In the genomic region with DNA sequence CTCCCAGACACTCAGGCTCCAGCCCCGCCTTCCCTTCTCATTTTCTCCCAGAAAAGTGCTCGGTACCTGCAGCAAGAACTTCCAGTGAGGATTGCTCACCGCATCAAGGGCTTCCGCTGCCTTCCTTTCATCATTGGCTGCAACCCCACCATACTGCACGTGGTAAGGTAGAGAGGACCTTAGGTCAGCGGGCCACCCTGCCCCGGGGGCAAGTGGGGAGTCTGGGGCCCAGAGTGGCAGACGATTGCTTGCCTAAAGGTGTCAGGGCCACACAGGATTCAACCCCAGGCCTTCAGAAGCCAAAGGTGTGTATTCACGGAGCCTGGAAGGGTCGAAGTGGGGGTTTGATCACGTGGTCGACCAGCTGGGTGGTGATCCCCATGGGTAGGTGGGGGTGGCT, we compare ENCODE assay signal across 12 cellular contexts. TPM values are rescaled to one million over a fixed set of nuclear protein-coding genes. Genes with fewer than 3 reads are reported as not detected.
A peak's percentile ranks its signal among the peaks of the same experiment; 100 is the strongest.
DNase-seq lines count a peak whose midpoint lies in the region; ATAC-seq, FAIRE-seq and TF ChIP-seq lines count a peak whose summit lies in the region.
"Had no signal": no experiment of that assay in that cellular context is flagged by ENCODE, and none has a peak within 500 bp of the region (broad histone marks: within the 10 kb centered on the region; RNA-seq: fewer than 3 reads in every experiment).

No MANE protein-coding gene starts in this region.

- no peak for DNase-seq in Caco-2
- DNase-seq in PC-3: no peak
- DNase-seq in endothelial cell (ENCODE audit: low spot score): no peak
- no peak for DNase-seq in progenitor cell of endocrine pancreas (ENCODE audit: low spot score, unreplicated experiment)
- no peak for DNase-seq in GM19239 (ENCODE audit: insufficient read length, low spot score)
- DNase-seq: foreskin keratinocyte, NCI-H2227 treated with DMSO at 0.1 percent for 48 hours had no signal

- no peak for TF ChIP-seq POLR2A in gastroesophageal sphincter (IDR thresholded peaks at IDR 0.05)

- H3K27me3 ChIP-seq in Caco-2 (replicated peaks; ENCODE audit: control insufficient read depth, insufficient read depth, low read length): no peaks in the 10 kb centered on the region
- no peaks in the 10 kb centered on the region for H3K27me3 ChIP-seq in PC-3 (ENCODE audit: low read length)
- H3K27me3 ChIP-seq in gastroesophageal sphincter: no peaks in the 10 kb centered on the region
- H3K27me3 ChIP-seq: cardiac muscle cell, foreskin keratinocyte had no signal

- H3K36me3 ChIP-seq in Caco-2 (ENCODE audit: control insufficient read depth, insufficient read depth, low read length) (no peaks in the 10 kb centered on the region), PC-3 (ENCODE audit: low read depth, low read length) (peaks cover 9% of the 10 kb centered on the region; the same call in 1 of the 2 replicates), gastroesophageal sphincter (peaks cover 0 to 43% of the 10 kb centered on the region in 2 donors)

- H3K27ac Mint-ChIP-seq in Caco-2 (ENCODE audit: unreplicated experiment) (peak overlapping the region; percentile 59), endothelial cell (ENCODE audit: unreplicated experiment) (peak overlapping the region; percentile 26), progenitor cell of endocrine pancreas (no peak overlapping the region)

- H3K9me3 Mint-ChIP-seq in Caco-2 (ENCODE audit: unreplicated experiment) (no peaks in the 10 kb centered on the region), endothelial cell (ENCODE audit: unreplicated experiment) (no peaks in the 10 kb centered on the region), progenitor cell of endocrine pancreas (ENCODE audit: low read depth) (no peaks in the 10 kb centered on the region)

- CTCF ChIA-PET in Caco-2 (lab: Charles Lee) (interaction anchor here (0.6 kb wide), 1 partner anchor 36 kb away, joined by 3 read pairs; a partner anchor contains a TSS), PC-3 (lab: Charles Lee) (no interaction called here)

- 72% methylated on average over 2 of the region's 12 CpGs; no CpG with 5 or more reads in 1 of the 2 donors for WGBS in gastroesophageal sphincter (ENCODE audit: low coverage in 1 of 2), 2 donors

- POLR2A ChIA-PET in Caco-2 (lab: Charles Lee): no interaction called here
- POLR2A ChIA-PET in PC-3 (lab: Charles Lee; ENCODE audit: unreplicated experiment): no interaction called here

- peaks cover 13% of the 10 kb centered on the region for H3K36me3 Mint-ChIP-seq in Caco-2 (ENCODE audit: insufficient read depth, unreplicated experiment)
- H3K36me3 Mint-ChIP-seq in endothelial cell (ENCODE audit: low read depth, unreplicated experiment): peaks cover 28% of the 10 kb centered on the region
- peaks cover 6% of the 10 kb centered on the region for H3K36me3 Mint-ChIP-seq in progenitor cell of endocrine pancreas (ENCODE audit: insufficient read depth)

- no peak for FAIRE-seq in GM19239 (lab: Jason Lieb, UNC)

- H3K9ac ChIP-seq in PC-3 (ENCODE audit: low read length): no peak overlapping the region

- peaks cover 15% of the 10 kb centered on the region for H3K4me1 ChIP-seq in Caco-2
- H3K4me1 ChIP-seq in PC-3 (ENCODE audit: insufficient read depth, low read length): peaks cover 23% of the 10 kb centered on the region
- peaks cover 0 to 65% (median 10%) of the 10 kb centered on the region in 3 donors for H3K4me1 ChIP-seq in gastroesophageal sphincter

- H3K4me3 ChIP-seq in Caco-2 (ENCODE audit: low read depth, low read length): no peak overlapping the region
- H3K4me3 ChIP-seq in PC-3 (ENCODE audit: low read length): no peak overlapping the region
- peak overlapping the region in 1 of 2 donors; percentile 99 for H3K4me3 ChIP-seq in gastroesophageal sphincter

- no peak overlapping the region for H2AFZ ChIP-seq in PC-3 (ENCODE audit: low read length)

- intact Hi-C loops in Caco-2 (cut with micrococcal nuclease; ENCODE audit: unreplicated experiment): loop anchor here (5.0 kb wide), 1 partner anchor 33 kb away; no protein-coding TSS in a partner anchor
- intact Hi-C loops in PC-3 (cut with micrococcal nuclease): no loop called here

- H3K9me2 ChIP-seq in PC-3 (replicated peaks; ENCODE audit: low read length): no peaks in the 10 kb centered on the region

- H3F3A ChIP-seq in PC-3 (ENCODE audit: low read length, unreplicated experiment): no peaks in the 10 kb centered on the region

- H3K79me2 ChIP-seq in PC-3 (ENCODE audit: low read length): peaks cover 15% of the 10 kb centered on the region

- BruUV-seq in Caco-2 (replicated peaks; lab: Mats Ljungman, UMichigan): no TSS peak
- BruUV-seq in PC-3 (replicated peaks; lab: Mats Ljungman, UMichigan): no TSS peak

- H3K9me3 ChIP-seq in Caco-2: no peaks in the 10 kb centered on the region
- no peaks in the 10 kb centered on the region for H3K9me3 ChIP-seq in PC-3 (ENCODE audit: low read length)
- H3K9me3 ChIP-seq in gastroesophageal sphincter: no peaks in the 10 kb centered on the region

- H3K27ac ChIP-seq in PC-3 (ENCODE audit: low read length) (no peak overlapping the region), gastroesophageal sphincter (peak overlapping the region in 1 of 4 donors; percentile 94)
- H3K27ac ChIP-seq: cardiac muscle cell, foreskin keratinocyte had no signal

- H3K27me3 Mint-ChIP-seq in Caco-2 (ENCODE audit: insufficient read depth, unreplicated experiment): no peaks in the 10 kb centered on the region
- peaks cover 22% of the 10 kb centered on the region for H3K27me3 Mint-ChIP-seq in endothelial cell (ENCODE audit: unreplicated experiment)
- no peaks in the 10 kb centered on the region for H3K27me3 Mint-ChIP-seq in progenitor cell of endocrine pancreas

- H3K4me3 Mint-ChIP-seq in Caco-2 (ENCODE audit: unreplicated experiment) (peak overlapping the region; percentile 79), endothelial cell (ENCODE audit: unreplicated experiment) (peak overlapping the region; percentile 88), progenitor cell of endocrine pancreas (ENCODE audit: low read depth) (peak overlapping the region; percentile 68)

- TF ChIP-seq CTCF in Caco-2 (IDR thresholded peaks at IDR 0.05; ENCODE audit: insufficient read depth in 1 of 2, low read depth in 1 of 2, low read length in 1 of 2, severe bottlenecking in 1 of 2, unreplicated experiment in 1 of 2) (no peak), PC-3 (conservative IDR thresholded peaks at IDR 0.05; ENCODE audit: low read depth, low read length) (no peak), endothelial cell (IDR thresholded peaks at IDR 0.05; ENCODE audit: unreplicated experiment) (no peak), progenitor cell of endocrine pancreas (IDR thresholded peaks at IDR 0.05; ENCODE audit: unreplicated experiment) (no peak), gastroesophageal sphincter (IDR thresholded peaks at IDR 0.05) (no peak)

- H3K4me2 ChIP-seq in PC-3 (ENCODE audit: low read length): peak overlapping the region; percentile 88; the same call in 1 of the 2 replicates

- TF ChIP-seq EP300 in gastroesophageal sphincter (IDR thresholded peaks at IDR 0.05): no peak

- ATAC-seq in PC-3 (no peak), gastroesophageal sphincter (no peak), GM21515 (IDR thresholded peaks at IDR 0.05; ENCODE audit: unreplicated experiment) (no peak)

- H3K4me1 Mint-ChIP-seq in Caco-2 (ENCODE audit: low read depth, unreplicated experiment) (peaks cover 12% of the 10 kb centered on the region), endothelial cell (ENCODE audit: unreplicated experiment) (peaks cover 16% of the 10 kb centered on the region), progenitor cell of endocrine pancreas (ENCODE audit: low read depth) (peaks cover 2% of the 10 kb centered on the region)

- no peaks in the 10 kb centered on the region for H4K20me1 ChIP-seq in PC-3 (ENCODE audit: low read length)

RNA-seq across cellular contexts. Expression of a gene that starts 1.4 kb away (rescaled TPM):
- total RNA-seq in Caco-2 (2022) (30.5 and 34.1 TPM in 2 replicates), PC-3 (2014; rRNA removed) (47.7 and 69.1 TPM in 2 replicates), endothelial cell (ENCODE audit: unreplicated experiment) (56.8 TPM), progenitor cell of endocrine pancreas (40.1 and 41.7 TPM in 2 replicates), gastroesophageal sphincter (10 to 100 TPM; 26.5 to 70.2 (median 39.8) TPM)

RNA-seq across cellular contexts. Expression of a gene that starts 7.8 kb away (rescaled TPM):
- total RNA-seq in Caco-2 (2022) (46.2 and 50.2 TPM in 2 replicates), PC-3 (2014; rRNA removed) (25.3 and 35.1 TPM in 2 replicates), endothelial cell (ENCODE audit: unreplicated experiment) (49.7 TPM), progenitor cell of endocrine pancreas (72.4 and 76.1 TPM in 2 replicates), gastroesophageal sphincter (10 to 100 TPM; 65.6 to 81.4 (median 72.3) TPM)

RNA-seq across cellular contexts. Expression of a gene that starts 15.0 kb away (rescaled TPM):
- 61.3 and 61.4 TPM in 2 replicates for total RNA-seq in Caco-2 (2022)
- total RNA-seq in PC-3 (2014; rRNA removed): 105 and 127 TPM in 2 replicates
- 59.6 TPM for total RNA-seq in endothelial cell (ENCODE audit: unreplicated experiment)
- total RNA-seq in progenitor cell of endocrine pancreas: 51.0 and 54.8 TPM in 2 replicates
- 100 to 1,000 TPM in 3 of 4 donors, 10 to 100 TPM in 1; 93.6 to 119 (median 107) TPM for total RNA-seq in gastroesophageal sphincter

RNA-seq across cellular contexts. Expression of a gene that starts 20.9 kb away (rescaled TPM):
- 1.8 and 2.1 TPM in 2 replicates for total RNA-seq in Caco-2 (2022)
- total RNA-seq in PC-3 (2014; rRNA removed): 3.8 and 5.8 TPM in 2 replicates
- 1.8 TPM for total RNA-seq in endothelial cell (ENCODE audit: unreplicated experiment)
- 2.3 and 2.9 TPM in 2 replicates for total RNA-seq in progenitor cell of endocrine pancreas
- 1 to 10 TPM in 3 of 4 donors, under 1 TPM in 1; 0.25 to 4.4 (median 2.6) TPM for total RNA-seq in gastroesophageal sphincter

RNA-seq across cellular contexts. Expression of a gene that starts 25.9 kb away (rescaled TPM):
- 237 and 271 TPM in 2 replicates for total RNA-seq in Caco-2 (2022)
- total RNA-seq in PC-3 (2014; rRNA removed): 18.0 and 23.4 TPM in 2 replicates
- total RNA-seq in endothelial cell (ENCODE audit: unreplicated experiment): 3.8 TPM
- 107 and 111 TPM in 2 replicates for total RNA-seq in progenitor cell of endocrine pancreas
- 1 to 10 TPM in 1 of 4 donors, not detected in 3; 4.1 TPM for total RNA-seq in gastroesophageal sphincter
- total RNA-seq: LHCN-M2, SK-MEL-5 had no signal
